In genomic region chr15:72728249-72728648, GRCh38 we compare ENCODE assay signal across 11 cellular contexts. TPM values are rescaled to one million over a fixed set of nuclear protein-coding genes. Genes with fewer than 3 reads are reported as not detected.
"Had no signal": no experiment of that assay in that cellular context is flagged by ENCODE, and none has a peak within 500 bp of the region (broad histone marks: within the 10 kb centered on the region; RNA-seq: fewer than 3 reads in every experiment).

No MANE protein-coding gene starts in this region.

RNA-seq across cellular contexts. Expression of gene HIGD2B, which starts 42.3 kb away (rescaled TPM):
- total RNA-seq: activated CD4-positive, alpha-beta T cell treated with anti-CD3 and anti-CD28 coated beads for 36 hours; activated CD4-positive, alpha-beta T cell treated with anti-CD3 and anti-CD28 coated beads, Interleukin-2, amount 10 ng/mL, durations not matched to agents 7 days and 5 days; ascending aorta; body of pancreas; bronchial epithelial cell; LHCN-M2; NCI-H460; Peyer's patch; SJSA1; WTC11 had no signal
- polyA plus RNA-seq: SK-N-SH had no signal
